In the genomic region with DNA sequence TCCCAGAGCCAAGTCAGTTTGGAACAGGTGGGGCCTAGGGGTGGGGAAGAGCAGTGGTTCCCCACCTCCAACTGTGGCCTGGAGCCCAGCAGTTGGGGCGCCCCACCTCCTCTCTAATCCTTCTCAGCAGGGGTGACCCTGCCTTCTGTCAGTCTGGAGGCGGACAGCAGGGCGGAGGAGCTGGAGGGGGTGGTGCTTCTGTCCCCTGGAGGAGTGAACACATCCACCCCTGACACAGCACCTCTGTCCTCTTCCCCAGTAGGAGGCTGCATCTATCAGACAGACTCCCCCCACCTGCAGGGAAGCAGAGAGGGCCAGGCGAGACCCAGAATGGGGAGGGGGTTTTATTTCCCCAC, we compare ENCODE assay signal across 8 cellular contexts.
DNase-seq lines count a peak whose midpoint lies in the region; ATAC-seq, FAIRE-seq and TF ChIP-seq lines count a peak whose summit lies in the region.

No MANE protein-coding gene starts in this region.

- no peak overlapping the region for H3K9ac ChIP-seq in DND-41 (ENCODE audit: low read depth, low read length)

- H3K27me3 ChIP-seq in DND-41 (ENCODE audit: insufficient read depth, low read length, poor library complexity), result no peaks in the 10 kb centered on the region
- H3K27me3 ChIP-seq in gastroesophageal sphincter, result no peaks in the 10 kb centered on the region
- H3K27me3 ChIP-seq in pancreas, result no peaks in the 10 kb centered on the region

- TF ChIP-seq CTCF in DND-41 (IDR thresholded peaks at IDR 0.05; ENCODE audit: borderline replicate concordance, extremely low read depth, low read length, poor library complexity, severe bottlenecking) (no peak), OCI-LY7 (conservative IDR thresholded peaks at IDR 0.05; ENCODE audit: low read length) (no peak), gastroesophageal sphincter (IDR thresholded peaks at IDR 0.05) (no peak), pancreas (IDR thresholded peaks at IDR 0.05) (no peak)

- CTCF ChIA-PET in OCI-LY7 (lab: Charles Lee; ENCODE audit: unreplicated experiment), result interaction anchor here (0.5 to 1.3 kb wide), 2 partner anchors 36 to 142 kb away, joined by 3 to 7 read pairs; no protein-coding TSS in a partner anchor

- POLR2A ChIA-PET in OCI-LY7 (lab: Charles Lee), result interaction anchor here (1.5 kb wide), 2 partner anchors 24 to 213 kb away, joined by 3 to 4 read pairs; no protein-coding TSS in a partner anchor

- H3K36me3 ChIP-seq in DND-41 (ENCODE audit: insufficient read depth, low read length), result peaks cover 75% of the 10 kb centered on the region
- H3K36me3 ChIP-seq in OCI-LY7 (ENCODE audit: insufficient read depth, low read length), result no peaks in the 10 kb centered on the region
- H3K36me3 ChIP-seq in gastroesophageal sphincter, result no peaks in the 10 kb centered on the region
- no peaks in the 10 kb centered on the region for H3K36me3 ChIP-seq in pancreas

- peaks cover 66% of the 10 kb centered on the region for H4K20me1 ChIP-seq in DND-41 (ENCODE audit: insufficient read depth, low read length)
- no peaks in the 10 kb centered on the region for H4K20me1 ChIP-seq in OCI-LY7 (ENCODE audit: insufficient read depth, low read length)

- intact Hi-C loops in OCI-LY7 (cut with micrococcal nuclease; ENCODE audit: unreplicated experiment), result loop anchor here (1.0 to 5.0 kb wide), 3 partner anchors 72 to 215 kb away; partner anchors contain the start of genes CYB5RL and MRPL37
- intact Hi-C loops in pancreas (cut with DNase I), result no loop called here

- TF ChIP-seq EP300 in gastroesophageal sphincter (IDR thresholded peaks at IDR 0.05), result no peak

- H3K27ac ChIP-seq in DND-41 (ENCODE audit: low read length) (no peak overlapping the region), OCI-LY7 (ENCODE audit: low read depth, low read length, poor library complexity, severe bottlenecking) (no peak overlapping the region), gastroesophageal sphincter (peak overlapping the region; percentile 64 to 98 (median 96)), pancreas (peak overlapping the region; percentile 64 to 89 (median 80))

- no peak for FAIRE-seq in pancreas (lab: Jason Lieb, UNC)

- DNase-seq in DND-41 (no peak), OCI-LY7 (ENCODE audit: low spot score) (no peak), pancreas (no peak), Ammon's horn (ENCODE audit: low spot score) (no peak)

- H3K4me2 ChIP-seq in DND-41 (ENCODE audit: insufficient read depth, low read length), result no peak overlapping the region
- peak overlapping the region; percentile 64 for H3K4me2 ChIP-seq in OCI-LY7 (ENCODE audit: low read length)

- ATAC-seq in DND-41 (ENCODE audit: insufficient read depth, low read depth) (peak; percentile 8; the same call in 1 of the 3 replicates), gastroesophageal sphincter (peak; percentile 54), pancreas (peak in 2 of 4 donors; percentile 14 to 24), HG03432 (IDR thresholded peaks at IDR 0.05; ENCODE audit: unreplicated experiment) (no peak), GM19467 (IDR thresholded peaks at IDR 0.05; ENCODE audit: unreplicated experiment) (no peak), HG02973 (IDR thresholded peaks at IDR 0.05; ENCODE audit: unreplicated experiment) (no peak)

- H3K4me3 ChIP-seq in DND-41 (ENCODE audit: low read depth in 1 of 2, low read length in 2 of 2) (no peak overlapping the region), OCI-LY7 (ENCODE audit: low read depth, low read length, poor library complexity, severe bottlenecking) (no peak overlapping the region), gastroesophageal sphincter (peak overlapping the region in 1 of 2 donors; percentile 31), pancreas (no peak overlapping the region)

- TF ChIP-seq POLR2A in gastroesophageal sphincter (IDR thresholded peaks at IDR 0.05), result peak in 1 of 2 donors; percentile 9

- 50% methylated on average over 1 of the region's 4 CpGs; no CpG with 5 or more reads in 1 of the 2 donors for WGBS in gastroesophageal sphincter (ENCODE audit: low coverage in 1 of 2), 2 donors
- WGBS in pancreas, 2 donors, result 78 to 86% methylated on average over 4 of the region's 4 CpGs

- BruUV-seq in OCI-LY7 (replicated peaks; lab: Mats Ljungman, UMichigan), result no TSS peak

- H2AFZ ChIP-seq in DND-41 (ENCODE audit: low read depth, low read length) (no peak overlapping the region), OCI-LY7 (ENCODE audit: low read length) (no peak overlapping the region)

- peaks cover 2% of the 10 kb centered on the region; the same call in 1 of the 2 replicates for H3K4me1 ChIP-seq in DND-41 (ENCODE audit: insufficient read depth, low read length)
- peaks cover 17% of the 10 kb centered on the region for H3K4me1 ChIP-seq in OCI-LY7 (ENCODE audit: insufficient read depth, low read length, poor library complexity, severe bottlenecking)
- peaks cover 22 to 99% (median 73%) of the 10 kb centered on the region in 3 donors for H3K4me1 ChIP-seq in gastroesophageal sphincter
- H3K4me1 ChIP-seq in pancreas, result peaks cover 43 to 54% (median 49%) of the 10 kb centered on the region in 3 donors

- no peaks in the 10 kb centered on the region for H3K9me3 ChIP-seq in DND-41 (ENCODE audit: insufficient read depth, low read length, severe bottlenecking)
- no peaks in the 10 kb centered on the region for H3K9me3 ChIP-seq in OCI-LY7 (ENCODE audit: low read length)
- no peaks in the 10 kb centered on the region for H3K9me3 ChIP-seq in gastroesophageal sphincter
- H3K9me3 ChIP-seq in pancreas, result no peaks in the 10 kb centered on the region

- H3K9me2 ChIP-seq in OCI-LY7 (ENCODE audit: insufficient read depth, low read length), result no peaks in the 10 kb centered on the region

- H3K79me2 ChIP-seq in DND-41 (ENCODE audit: insufficient read depth, low read length) (peaks cover 73% of the 10 kb centered on the region), OCI-LY7 (ENCODE audit: insufficient read depth, low read depth, low read length) (no peaks in the 10 kb centered on the region)

Comparison
In these comparisons a context has a peak if more than half of its experiments do, and no peak if none do; other contexts are left out.
1. ATAC-seq: peak in DND-41 (single experiment) and gastroesophageal sphincter (single experiment); none in HG03432 (single experiment), GM19467 (single experiment) and HG02973 (single experiment).
2. H3K27ac ChIP-seq: peak in gastroesophageal sphincter (4 of 4) and pancreas (4 of 4); none in DND-41 (single experiment) and OCI-LY7 (single experiment).